In the genomic region with DNA sequence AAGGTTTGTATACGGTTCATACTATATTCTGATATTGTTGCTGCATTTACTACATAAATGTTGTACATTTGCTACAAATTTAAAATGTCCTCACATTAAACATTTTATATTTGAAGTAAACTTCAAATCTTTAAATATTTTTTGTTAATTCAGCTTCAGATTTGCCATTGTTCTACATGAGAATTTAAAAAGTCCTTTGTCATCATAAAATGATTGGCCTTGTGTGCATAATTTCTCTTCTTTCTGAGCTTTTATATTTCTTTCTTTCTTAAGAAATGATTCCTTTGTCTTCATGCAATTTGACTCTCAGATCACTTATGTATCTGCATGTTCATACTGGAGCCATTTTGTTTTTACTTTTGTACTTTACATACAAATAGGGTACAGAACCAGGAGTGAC, we compare ENCODE assay signal across 22 cellular contexts. TPM values are rescaled to one million over a fixed set of nuclear protein-coding genes. Genes with fewer than 3 reads are reported as not detected.
DNase-seq lines count a peak whose midpoint lies in the region; ATAC-seq, FAIRE-seq and TF ChIP-seq lines count a peak whose summit lies in the region.
"Had no signal": no experiment of that assay in that cellular context is flagged by ENCODE, and none has a peak within 500 bp of the region (broad histone marks: within the 10 kb centered on the region; RNA-seq: fewer than 3 reads in every experiment).

No MANE protein-coding gene starts in this region.

- TF ChIP-seq POLR2A in A549 (IDR thresholded peaks at IDR 0.05; ENCODE audit: low read length) (no peak), gastrocnemius medialis (IDR thresholded peaks at IDR 0.05) (no peak), uterus (IDR thresholded peaks at IDR 0.05) (no peak)

- H3K27me3 Mint-ChIP-seq in activated naive CD8-positive, alpha-beta T cell: no peaks in the 10 kb centered on the region
- H3K27me3 Mint-ChIP-seq in activated naive CD8-positive, alpha-beta T cell treated with anti-CD3 and anti-CD28 coated beads for 36 hours: no peaks in the 10 kb centered on the region
- H3K27me3 Mint-ChIP-seq: CD4-positive, alpha-beta T cell; IgD-negative memory B cell had no signal

- TF ChIP-seq CTCF in A549 (IDR thresholded peaks at IDR 0.05) (no peak), gastrocnemius medialis (IDR thresholded peaks at IDR 0.05 in 4 of 5, conservative IDR thresholded peaks at IDR 0.05 in 1 of 5) (no peak), uterus (IDR thresholded peaks at IDR 0.05) (no peak)

- H3K4me1 ChIP-seq in A549 (no peaks in the 10 kb centered on the region), gastrocnemius medialis (peaks cover 0 to 7% of the 10 kb centered on the region in 2 donors), uterus (no peaks in the 10 kb centered on the region)
- H3K4me1 ChIP-seq: BE2C, Caco-2 had no signal

- no peak for DNase-seq in activated naive CD8-positive, alpha-beta T cell treated with anti-CD3 and anti-CD28 coated beads for 36 hours
- DNase-seq in A549 (ENCODE audit: low read depth in 1 of 2, low spot score in 1 of 2): no peak
- no peak for DNase-seq in SK-N-MC (ENCODE audit: low read depth, low spot score)
- DNase-seq in gastrocnemius medialis: no peak
- DNase-seq in uterus: no peak
- DNase-seq: ACHN; BE2C; C1 segment of cervical spinal cord; Caco-2; CD4-positive, alpha-beta T cell; GDM1; H7; HFFc6 had no signal

- H3K9me3 Mint-ChIP-seq in activated naive CD8-positive, alpha-beta T cell (ENCODE audit: low read depth): no peaks in the 10 kb centered on the region
- no peaks in the 10 kb centered on the region for H3K9me3 Mint-ChIP-seq in activated naive CD8-positive, alpha-beta T cell treated with anti-CD3 and anti-CD28 coated beads for 36 hours
- H3K9me3 Mint-ChIP-seq: CD4-positive, alpha-beta T cell; GM23338; HFFc6 had no signal

- H3K4me3 ChIP-seq in A549: no peak overlapping the region
- H3K4me3 ChIP-seq in SK-N-MC: no peak overlapping the region
- no peak overlapping the region for H3K4me3 ChIP-seq in gastrocnemius medialis
- no peak overlapping the region for H3K4me3 ChIP-seq in uterus
- H3K4me3 ChIP-seq: GM23338 had no signal

- H3K27me3 ChIP-seq in gastrocnemius medialis (no peaks in the 10 kb centered on the region), uterus (no peaks in the 10 kb centered on the region)
- H3K27me3 ChIP-seq: BE2C had no signal

- peaks cover 11% of the 10 kb centered on the region for H3K4me1 Mint-ChIP-seq in activated naive CD8-positive, alpha-beta T cell (ENCODE audit: low read depth)
- H3K4me1 Mint-ChIP-seq in activated naive CD8-positive, alpha-beta T cell treated with anti-CD3 and anti-CD28 coated beads for 36 hours: peaks cover 16% of the 10 kb centered on the region
- H3K4me1 Mint-ChIP-seq: GM23338 had no signal

- in situ Hi-C loops in gastrocnemius medialis (cut with MboI; ENCODE audit: low sequenced_read_pairs in 4 of 4): no loop called here

- intact Hi-C loops in gastrocnemius medialis (cut with DNase I; ENCODE audit: low total_unique reads): no loop called here
- intact Hi-C loops in uterus (cut with DNase I; ENCODE audit: low total_unique reads): no loop called here

- CTCF ChIA-PET in A549 (lab: Yijun Ruan, JAX): interaction anchor here (1.1 kb wide), 1 partner anchor 14 kb away, joined by 3 read pairs; no protein-coding TSS in a partner anchor

- TF ChIP-seq RAD21 in A549 (conservative IDR thresholded peaks at IDR 0.05 in 1 of 2, IDR thresholded peaks at IDR 0.05 in 1 of 2): no peak

- POLR2A ChIA-PET in A549 (lab: Yijun Ruan, JAX): no interaction called here

- H3K27ac Mint-ChIP-seq in activated naive CD8-positive, alpha-beta T cell: peak overlapping the region; percentile 66
- H3K27ac Mint-ChIP-seq in activated naive CD8-positive, alpha-beta T cell treated with anti-CD3 and anti-CD28 coated beads for 36 hours: no peak overlapping the region
- H3K27ac Mint-ChIP-seq: CD4-positive, alpha-beta T cell; GM23338; HFFc6; IgD-negative memory B cell had no signal

- 88% methylated on average over 1 of the region's 1 CpG for WGBS in A549 (ENCODE audit: missing lambda C conversion rate)

- no peak for TF ChIP-seq EP300 in A549 (IDR thresholded peaks at IDR 0.05)

- H3K36me3 Mint-ChIP-seq in activated naive CD8-positive, alpha-beta T cell: peaks cover 12% of the 10 kb centered on the region
- peaks cover 28% of the 10 kb centered on the region for H3K36me3 Mint-ChIP-seq in activated naive CD8-positive, alpha-beta T cell treated with anti-CD3 and anti-CD28 coated beads for 36 hours

- no peak overlapping the region for H3K9ac ChIP-seq in SK-N-MC (ENCODE audit: insufficient read length)

- no peak overlapping the region for H3K4me2 ChIP-seq in A549
- H3K4me2 ChIP-seq: GM23338 had no signal

- H3K27ac ChIP-seq in A549 (no peak overlapping the region), SK-N-MC (peak overlapping the region; percentile 83), gastrocnemius medialis (peak overlapping the region in 3 of 4 donors; percentile 26 to 42 (median 32)), uterus (no peak overlapping the region)

- no peak for ATAC-seq in A549
- ATAC-seq in gastrocnemius medialis: no peak
- ATAC-seq in GM18870 (IDR thresholded peaks at IDR 0.05; ENCODE audit: unreplicated experiment): no peak
- ATAC-seq: GM23338, HCT116 had no signal

- H3K36me3 ChIP-seq in SK-N-MC (ENCODE audit: insufficient read depth, low read length) (peaks cover 95% of the 10 kb centered on the region), gastrocnemius medialis (peaks cover 0 to 78% of the 10 kb centered on the region in 2 donors), uterus (no peaks in the 10 kb centered on the region)

- no peak overlapping the region for H3K4me3 Mint-ChIP-seq in activated naive CD8-positive, alpha-beta T cell
- H3K4me3 Mint-ChIP-seq in activated naive CD8-positive, alpha-beta T cell treated with anti-CD3 and anti-CD28 coated beads for 36 hours: no peak overlapping the region
- H3K4me3 Mint-ChIP-seq: CD4-positive, alpha-beta T cell; GM23338; HFFc6; IgD-negative memory B cell had no signal

- no peak for FAIRE-seq in A549 (lab: Jason Lieb, UNC)
- FAIRE-seq: D721Med, GM12892, GM18507, HTR-8/SVneo had no signal

- H3K9me3 ChIP-seq in A549: no peaks in the 10 kb centered on the region
- no peaks in the 10 kb centered on the region for H3K9me3 ChIP-seq in SK-N-MC (ENCODE audit: low read depth, low read length)
- no peaks in the 10 kb centered on the region for H3K9me3 ChIP-seq in gastrocnemius medialis
- H3K9me3 ChIP-seq in uterus: no peaks in the 10 kb centered on the region
- H3K9me3 ChIP-seq: BE2C, Caco-2 had no signal

TF ChIP-seq in A549, 52 proteins besides CTCF, POLR2A, EP300 and RAD21:
- TF ChIP-seq CHD4 (IDR thresholded peaks at IDR 0.05; ENCODE audit: borderline replicate concordance) (no peak), FOXS1 (CRISPR knock-in tag; IDR thresholded peaks at IDR 0.05) (no peak), MAFK (IDR thresholded peaks at IDR 0.05; ENCODE audit: partially characterized antibody) (peak; percentile 48)
TF ChIP-seq in A549: peak in this region for 1.

RNA-seq across cellular contexts. Expression of gene DNAJC19, which starts 28.0 kb away (rescaled TPM):
- total RNA-seq in activated naive CD8-positive, alpha-beta T cell treated with anti-CD3 and anti-CD28 coated beads for 36 hours: 10 to 100 TPM; 80.1 to 80.7 TPM
- polyA plus RNA-seq in A549 (2011; rRNA removed): 34.9 and 36.8 TPM in 2 replicates
- polyA plus RNA-seq in A549 (2012; cell fraction: cytosol; rRNA removed): 35.2 and 39.4 TPM in 2 replicates
- polyA plus RNA-seq in A549 (2012; cell fraction: nucleus; rRNA removed): 8.2 and 9.1 TPM in 2 replicates
- polyA plus RNA-seq in A549 (2017; fragmentation: RNase III; extraction: RNeasy Plus Mini Kit Qiagen cat#74134 plus additional on column Dnase treatment): 27.7 to 36.0 TPM (median 33.0 TPM) in 3 replicates
- polyA minus RNA-seq in A549 (2011; rRNA and poly(A)+ RNA removed): 6.0 and 8.5 TPM in 2 replicates
- total RNA-seq in gastrocnemius medialis: 10 to 100 TPM; 34.2 to 51.7 (median 38.0) TPM
- 100 to 1,000 TPM in 1 of 4 donors, 10 to 100 TPM in 3; 51.8 to 209 (median 68.5) TPM for total RNA-seq in uterus

RNA-seq across cellular contexts. Expression of gene FXR1, which starts 49.1 kb away (rescaled TPM):
- total RNA-seq in activated naive CD8-positive, alpha-beta T cell treated with anti-CD3 and anti-CD28 coated beads for 36 hours: 100 to 1,000 TPM; 150 to 159 TPM
- polyA plus RNA-seq in A549 (2011; rRNA removed): 106 and 132 TPM in 2 replicates
- 52.2 and 63.8 TPM in 2 replicates for polyA plus RNA-seq in A549 (2012; cell fraction: cytosol; rRNA removed)
- polyA plus RNA-seq in A549 (2012; cell fraction: nucleus; rRNA removed): 31.4 and 42.8 TPM in 2 replicates
- polyA plus RNA-seq in A549 (2017; fragmentation: RNase III; extraction: RNeasy Plus Mini Kit Qiagen cat#74134 plus additional on column Dnase treatment): 95.0 to 101 TPM (median 98.3 TPM) in 3 replicates
- 98.4 and 105 TPM in 2 replicates for polyA minus RNA-seq in A549 (2011; rRNA and poly(A)+ RNA removed)
- total RNA-seq in gastrocnemius medialis: 100 to 1,000 TPM; 547 to 578 (median 571) TPM
- 100 to 1,000 TPM in 2 of 4 donors, 10 to 100 TPM in 2; 84.5 to 236 (median 108) TPM for total RNA-seq in uterus

Comparison
In these comparisons a context has a peak if more than half of its experiments do, and no peak if none do; other contexts are left out.
1. H3K27ac ChIP-seq: peak in SK-N-MC (single experiment) and gastrocnemius medialis (3 of 4); none in A549 (0 of 2) and uterus (0 of 2).